In the genomic region with DNA sequence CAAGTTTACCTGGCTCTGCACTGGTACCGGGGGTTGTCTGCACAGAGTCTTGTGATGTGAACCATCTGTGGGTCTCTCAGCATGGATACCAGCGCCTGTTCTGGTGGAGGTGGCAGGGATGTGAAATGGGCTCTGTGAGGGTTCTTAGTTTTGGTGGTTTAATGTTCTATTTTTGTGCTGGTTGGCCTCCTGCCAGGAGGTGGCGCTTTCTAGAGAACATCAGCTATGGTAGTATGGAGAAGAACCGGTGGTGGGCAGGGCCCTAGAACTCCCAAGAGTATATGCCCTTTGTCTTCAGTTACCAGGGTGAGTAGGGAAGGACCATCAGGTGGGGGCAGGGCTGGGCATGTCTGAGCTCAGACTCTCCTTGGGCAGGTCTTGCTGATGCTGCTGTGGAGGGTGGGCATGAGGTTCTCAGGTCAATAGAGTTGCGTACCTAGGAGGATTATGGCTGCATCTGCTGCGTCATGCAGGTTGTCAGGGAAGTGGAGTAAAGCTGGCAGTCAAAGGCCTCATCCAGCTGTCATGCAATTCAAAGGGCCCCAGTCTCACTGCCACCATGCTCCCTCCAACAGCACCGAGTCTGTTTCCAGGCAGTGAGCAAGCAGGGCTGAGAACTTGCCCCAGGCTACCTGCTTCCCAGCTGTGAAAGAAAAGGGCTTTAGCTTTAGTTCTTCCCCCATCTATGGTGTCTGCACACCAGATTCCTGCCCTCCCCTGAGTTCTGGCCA, we compare ENCODE assay signal across 1 cellular context.
TF ChIP-seq lines count a peak whose summit lies in the region.

No MANE protein-coding gene starts in this region.

TF ChIP-seq in WTC11, 78 proteins besides CTCF, POLR2A, EP300 and RAD21 (continued from another document):
- TF ChIP-seq, protein P1, sequence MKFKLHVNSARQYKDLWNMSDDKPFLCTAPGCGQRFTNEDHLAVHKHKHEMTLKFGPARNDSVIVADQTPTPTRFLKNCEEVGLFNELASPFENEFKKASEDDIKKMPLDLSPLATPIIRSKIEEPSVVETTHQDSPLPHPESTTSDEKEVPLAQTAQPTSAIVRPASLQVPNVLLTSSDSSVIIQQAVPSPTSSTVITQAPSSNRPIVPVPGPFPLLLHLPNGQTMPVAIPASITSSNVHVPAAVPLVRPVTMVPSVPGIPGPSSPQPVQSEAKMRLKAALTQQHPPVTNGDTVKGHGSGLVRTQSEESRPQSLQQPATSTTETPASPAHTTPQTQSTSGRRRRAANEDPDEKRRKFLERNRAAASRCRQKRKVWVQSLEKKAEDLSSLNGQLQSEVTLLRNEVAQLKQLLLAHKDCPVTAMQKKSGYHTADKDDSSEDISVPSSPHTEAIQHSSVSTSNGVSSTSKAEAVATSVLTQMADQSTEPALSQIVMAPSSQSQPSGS (CRISPR knock-in tag; IDR thresholded peaks at IDR 0.05; ENCODE audit: borderline replicate concordance, low read depth), result no peak
- TF ChIP-seq EMX1 (CRISPR knock-in tag; IDR thresholded peaks at IDR 0.05) (no peak), CREB1 (CRISPR knock-in tag; IDR thresholded peaks at IDR 0.05) (no peak), ZNF219 (CRISPR knock-in tag; IDR thresholded peaks at IDR 0.05; ENCODE audit: borderline replicate concordance) (no peak), PRRX2 (CRISPR knock-in tag; IDR thresholded peaks at IDR 0.05) (no peak), TEAD4 (CRISPR knock-in tag; IDR thresholded peaks at IDR 0.05) (no peak), ZBTB21 (CRISPR knock-in tag; IDR thresholded peaks at IDR 0.05; ENCODE audit: borderline replicate concordance) (no peak), CREM (CRISPR knock-in tag; IDR thresholded peaks at IDR 0.05) (no peak), FOXK1 (CRISPR knock-in tag; IDR thresholded peaks at IDR 0.05) (no peak)
- TF ChIP-seq, protein P2, sequence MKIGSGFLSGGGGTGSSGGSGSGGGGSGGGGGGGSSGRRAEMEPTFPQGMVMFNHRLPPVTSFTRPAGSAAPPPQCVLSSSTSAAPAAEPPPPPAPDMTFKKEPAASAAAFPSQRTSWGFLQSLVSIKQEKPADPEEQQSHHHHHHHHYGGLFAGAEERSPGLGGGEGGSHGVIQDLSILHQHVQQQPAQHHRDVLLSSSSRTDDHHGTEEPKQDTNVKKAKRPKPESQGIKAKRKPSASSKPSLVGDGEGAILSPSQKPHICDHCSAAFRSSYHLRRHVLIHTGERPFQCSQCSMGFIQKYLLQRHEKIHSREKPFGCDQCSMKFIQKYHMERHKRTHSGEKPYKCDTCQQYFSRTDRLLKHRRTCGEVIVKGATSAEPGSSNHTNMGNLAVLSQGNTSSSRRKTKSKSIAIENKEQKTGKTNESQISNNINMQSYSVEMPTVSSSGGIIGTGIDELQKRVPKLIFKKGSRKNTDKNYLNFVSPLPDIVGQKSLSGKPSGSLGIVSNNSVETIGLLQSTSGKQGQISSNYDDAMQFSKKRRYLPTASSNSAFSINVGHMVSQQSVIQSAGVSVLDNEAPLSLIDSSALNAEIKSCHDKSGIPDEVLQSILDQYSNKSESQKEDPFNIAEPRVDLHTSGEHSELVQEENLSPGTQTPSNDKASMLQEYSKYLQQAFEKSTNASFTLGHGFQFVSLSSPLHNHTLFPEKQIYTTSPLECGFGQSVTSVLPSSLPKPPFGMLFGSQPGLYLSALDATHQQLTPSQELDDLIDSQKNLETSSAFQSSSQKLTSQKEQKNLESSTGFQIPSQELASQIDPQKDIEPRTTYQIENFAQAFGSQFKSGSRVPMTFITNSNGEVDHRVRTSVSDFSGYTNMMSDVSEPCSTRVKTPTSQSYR (CRISPR knock-in tag; IDR thresholded peaks at IDR 0.05), result no peak
- TF ChIP-seq, protein P3, sequence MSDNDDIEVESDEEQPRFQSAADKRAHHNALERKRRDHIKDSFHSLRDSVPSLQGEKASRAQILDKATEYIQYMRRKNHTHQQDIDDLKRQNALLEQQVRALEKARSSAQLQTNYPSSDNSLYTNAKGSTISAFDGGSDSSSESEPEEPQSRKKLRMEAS (CRISPR knock-in tag; IDR thresholded peaks at IDR 0.05), result no peak
- TF ChIP-seq, protein P4, sequence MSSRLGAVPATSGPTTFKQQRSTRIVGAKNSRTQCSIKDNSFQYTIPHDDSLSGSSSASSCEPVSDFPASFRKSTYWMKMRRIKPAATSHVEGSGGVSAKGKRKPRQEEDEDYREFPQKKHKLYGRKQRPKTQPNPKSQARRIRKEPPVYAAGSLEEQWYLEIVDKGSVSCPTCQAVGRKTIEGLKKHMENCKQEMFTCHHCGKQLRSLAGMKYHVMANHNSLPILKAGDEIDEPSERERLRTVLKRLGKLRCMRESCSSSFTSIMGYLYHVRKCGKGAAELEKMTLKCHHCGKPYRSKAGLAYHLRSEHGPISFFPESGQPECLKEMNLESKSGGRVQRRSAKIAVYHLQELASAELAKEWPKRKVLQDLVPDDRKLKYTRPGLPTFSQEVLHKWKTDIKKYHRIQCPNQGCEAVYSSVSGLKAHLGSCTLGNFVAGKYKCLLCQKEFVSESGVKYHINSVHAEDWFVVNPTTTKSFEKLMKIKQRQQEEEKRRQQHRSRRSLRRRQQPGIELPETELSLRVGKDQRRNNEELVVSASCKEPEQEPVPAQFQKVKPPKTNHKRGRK (CRISPR knock-in tag; IDR thresholded peaks at IDR 0.05; ENCODE audit: borderline replicate concordance), result no peak
